Comparison of ENCODE assay signal across 20 cellular contexts in genomic region chr4:8356856-8357255, GRCh38.
"Had no signal": no experiment of that assay in that cellular context is flagged by ENCODE, and none has a peak within 500 bp of the region (broad histone marks: within the 10 kb centered on the region; RNA-seq: fewer than 3 reads in every experiment).

No MANE protein-coding gene starts in this region.

- H3K4me3 Mint-ChIP-seq: activated CD8-positive, alpha-beta T cell treated with anti-CD3 and anti-CD28 coated beads for 36 hours; activated T-helper 1 cell treated with anti-CD3 and anti-CD28 coated beads, Interleukin-12 subunit alpha, Interleukin-12 subunit beta, Interleukin-2, Interleukin-4 antibody, amounts not matched to agents 30 ng/mL and 10 ng/mL and 1 ng/mL, durations not matched to agents 14 hours and 24 hours and 36 hours; naive thymus-derived CD8-positive, alpha-beta T cell; stimulated activated memory B cell treated with anti-CD40 and anti-IgM and Interleukin-4, amounts not matched to agents 10 μg/mL and 1 μg/mL and 100 μg/mL, for 72 hours had no signal

- H3K9ac ChIP-seq: parathyroid adenoma had no signal

- H3K36me3 ChIP-seq: ascending aorta, breast epithelium, gastrocnemius medialis, heart right ventricle, left lung, neutrophil, thyroid gland, uterus had no signal

- H3K27ac ChIP-seq: ascending aorta, breast epithelium, gastrocnemius medialis, heart right ventricle, left lung, neutrophil, parathyroid adenoma had no signal

- H3K9me3 Mint-ChIP-seq: activated CD8-positive, alpha-beta T cell treated with anti-CD3 and anti-CD28 coated beads for 36 hours; activated T-helper 1 cell treated with anti-CD3 and anti-CD28 coated beads, Interleukin-12 subunit alpha, Interleukin-12 subunit beta, Interleukin-2, Interleukin-4 antibody, amounts not matched to agents 30 ng/mL and 10 ng/mL and 1 ng/mL, durations not matched to agents 14 hours and 24 hours and 36 hours had no signal

- H3K27me3 ChIP-seq: ascending aorta, breast epithelium, gastrocnemius medialis, heart right ventricle, left lung, neutrophil, thyroid gland, uterus had no signal

- DNase-seq: activated CD4-positive, alpha-beta T cell treated with anti-CD3 and anti-CD28 coated beads for 4 hours; activated CD8-positive, alpha-beta T cell treated with anti-CD3 and anti-CD28 coated beads for 36 hours; activated naive CD4-positive, alpha-beta T cell treated with Interleukin-2 at 50 U/mL for 16 hours; dermis blood vessel endothelial cell; gastrocnemius medialis; heart right ventricle; naive thymus-derived CD8-positive, alpha-beta T cell; retina; stimulated activated CD4-positive, alpha-beta T cell treated with anti-CD3 and anti-CD28 coated beads, Interleukin-2, amount 100 ng/mL, for 48 hours; T-helper 1 cell; T1000; thyroid gland had no signal

- H3K36me3 Mint-ChIP-seq: stimulated activated memory B cell treated with anti-CD40 and anti-IgM and Interleukin-4, amounts not matched to agents 10 μg/mL and 1 μg/mL and 100 μg/mL, for 72 hours had no signal

- H3K4me1 Mint-ChIP-seq: naive thymus-derived CD8-positive, alpha-beta T cell; stimulated activated memory B cell treated with anti-CD40 and anti-IgM and Interleukin-4, amounts not matched to agents 10 μg/mL and 1 μg/mL and 100 μg/mL, for 72 hours had no signal

- H3K27ac Mint-ChIP-seq: activated CD8-positive, alpha-beta T cell treated with anti-CD3 and anti-CD28 coated beads for 36 hours; activated T-helper 1 cell treated with anti-CD3 and anti-CD28 coated beads, Interleukin-12 subunit alpha, Interleukin-12 subunit beta, Interleukin-2, Interleukin-4 antibody, amounts not matched to agents 30 ng/mL and 10 ng/mL and 1 ng/mL, durations not matched to agents 14 hours and 24 hours and 36 hours; naive thymus-derived CD8-positive, alpha-beta T cell; stimulated activated memory B cell treated with anti-CD40 and anti-IgM and Interleukin-4, amounts not matched to agents 10 μg/mL and 1 μg/mL and 100 μg/mL, for 72 hours had no signal

- H3K27me3 Mint-ChIP-seq: activated CD8-positive, alpha-beta T cell treated with anti-CD3 and anti-CD28 coated beads for 36 hours; naive thymus-derived CD8-positive, alpha-beta T cell; stimulated activated memory B cell treated with anti-CD40 and anti-IgM and Interleukin-4, amounts not matched to agents 10 μg/mL and 1 μg/mL and 100 μg/mL, for 72 hours had no signal

- H3K4me3 ChIP-seq: ascending aorta, breast epithelium, gastrocnemius medialis, heart right ventricle, left lung, thyroid gland, uterus had no signal

- ATAC-seq: activated CD8-positive, alpha-beta T cell treated with anti-CD3 and anti-CD28 coated beads for 36 hours; gastrocnemius medialis; left lung; naive thymus-derived CD8-positive, alpha-beta T cell; stimulated activated memory B cell treated with anti-CD40 and anti-IgM and Interleukin-4, amounts not matched to agents 10 μg/mL and 1 μg/mL and 100 μg/mL, for 72 hours had no signal

- H3K9me3 ChIP-seq: ascending aorta, breast epithelium, gastrocnemius medialis, thyroid gland, uterus had no signal
